In genomic region chr20:51484141-51484815, GRCh38 we compare ENCODE assay signal across 18 cellular contexts. TPM values are rescaled to one million over a fixed set of nuclear protein-coding genes. Genes with fewer than 3 reads are reported as not detected.
DNase-seq lines count a peak whose midpoint lies in the region; ATAC-seq and TF ChIP-seq lines count a peak whose summit lies in the region.
"Had no signal": no experiment of that assay in that cellular context is flagged by ENCODE, and none has a peak within 500 bp of the region (broad histone marks: within the 10 kb centered on the region; RNA-seq: fewer than 3 reads in every experiment).

No MANE protein-coding gene starts in this region.

- H3K27ac Mint-ChIP-seq in CD8-positive, alpha-beta T cell: peak overlapping the region; percentile 79
- peak overlapping the region; percentile 72 for H3K27ac Mint-ChIP-seq in activated CD8-positive, alpha-beta T cell treated with anti-CD3 and anti-CD28 coated beads, Interleukin-2, amount 10 ng/mL, durations not matched to agents 7 days and 5 days
- H3K27ac Mint-ChIP-seq: B cell had no signal

- POLR2A ChIA-PET in CD8-positive, alpha-beta T cell (lab: Charles Lee): interaction anchor here (0.5 kb wide), 1 partner anchor 154 kb away, joined by 3 read pairs; no protein-coding TSS in a partner anchor
- POLR2A ChIA-PET in activated CD8-positive, alpha-beta T cell treated with anti-CD3 and anti-CD28 coated beads, Interleukin-2, amount 10 ng/mL, durations not matched to agents 7 days and 5 days (lab: Charles Lee): interaction anchor here (0.8 kb wide), 1 partner anchor 12 kb away, joined by 5 read pairs; no protein-coding TSS in a partner anchor

- no peak overlapping the region for H3K27ac ChIP-seq in CD8-positive, alpha-beta T cell (ENCODE audit: low read depth, low read length)
- H3K27ac ChIP-seq: esophagus muscularis mucosa, heart left ventricle, HL-60, pancreas, Peyer's patch, WERI-Rb-1 had no signal

- H3K27me3 ChIP-seq in CD8-positive, alpha-beta T cell (ENCODE audit: insufficient read depth, low read length): no peaks in the 10 kb centered on the region
- H3K27me3 ChIP-seq: esophagus muscularis mucosa, heart left ventricle, pancreas, Peyer's patch had no signal

- H3K4me1 Mint-ChIP-seq in CD8-positive, alpha-beta T cell (ENCODE audit: low read depth): peaks cover 63% of the 10 kb centered on the region
- peaks cover 87% of the 10 kb centered on the region for H3K4me1 Mint-ChIP-seq in activated CD8-positive, alpha-beta T cell treated with anti-CD3 and anti-CD28 coated beads, Interleukin-2, amount 10 ng/mL, durations not matched to agents 7 days and 5 days (ENCODE audit: low read depth)

- no peak for TF ChIP-seq CTCF in CD8-positive, alpha-beta T cell (IDR thresholded peaks at IDR 0.05)

- no peaks in the 10 kb centered on the region for H3K9me3 ChIP-seq in CD8-positive, alpha-beta T cell (ENCODE audit: low read length)
- H3K9me3 ChIP-seq: esophagus muscularis mucosa, heart left ventricle, pancreas, Peyer's patch had no signal

- no peak overlapping the region for H3K4me3 ChIP-seq in CD8-positive, alpha-beta T cell (ENCODE audit: low read depth, low read length)
- H3K4me3 ChIP-seq: esophagus muscularis mucosa, heart left ventricle, pancreas, Peyer's patch had no signal

- ATAC-seq in CD8-positive, alpha-beta T cell: no peak
- ATAC-seq in activated CD8-positive, alpha-beta T cell treated with anti-CD3 and anti-CD28 coated beads, Interleukin-2, amount 10 ng/mL, durations not matched to agents 7 days and 5 days: no peak
- ATAC-seq in HG03159 (IDR thresholded peaks at IDR 0.05; ENCODE audit: unreplicated experiment) (no peak), HG02970 (IDR thresholded peaks at IDR 0.05; ENCODE audit: low FRiP score, unreplicated experiment) (no peak)
- ATAC-seq: heart left ventricle, pancreas had no signal

- H3K9me3 Mint-ChIP-seq in CD8-positive, alpha-beta T cell: no peaks in the 10 kb centered on the region
- no peaks in the 10 kb centered on the region for H3K9me3 Mint-ChIP-seq in activated CD8-positive, alpha-beta T cell treated with anti-CD3 and anti-CD28 coated beads, Interleukin-2, amount 10 ng/mL, durations not matched to agents 7 days and 5 days (ENCODE audit: insufficient read depth)

- no peaks in the 10 kb centered on the region for H3K27me3 Mint-ChIP-seq in CD8-positive, alpha-beta T cell (ENCODE audit: low read depth)
- no peaks in the 10 kb centered on the region for H3K27me3 Mint-ChIP-seq in activated CD8-positive, alpha-beta T cell treated with anti-CD3 and anti-CD28 coated beads, Interleukin-2, amount 10 ng/mL, durations not matched to agents 7 days and 5 days (ENCODE audit: low read depth)
- H3K27me3 Mint-ChIP-seq: B cell had no signal

- peaks cover 26% of the 10 kb centered on the region for H3K4me1 ChIP-seq in CD8-positive, alpha-beta T cell (ENCODE audit: insufficient read depth, low read length)
- H3K4me1 ChIP-seq: pancreas had no signal

- H3K4me3 Mint-ChIP-seq in CD8-positive, alpha-beta T cell: no peak overlapping the region
- H3K4me3 Mint-ChIP-seq in activated CD8-positive, alpha-beta T cell treated with anti-CD3 and anti-CD28 coated beads, Interleukin-2, amount 10 ng/mL, durations not matched to agents 7 days and 5 days: no peak overlapping the region
- H3K4me3 Mint-ChIP-seq: B cell had no signal

- H3K36me3 ChIP-seq in CD8-positive, alpha-beta T cell (ENCODE audit: insufficient read depth, low read length): peaks cover 7% of the 10 kb centered on the region
- H3K36me3 ChIP-seq: esophagus muscularis mucosa, pancreas, Peyer's patch, WERI-Rb-1 had no signal

- CTCF ChIA-PET in CD8-positive, alpha-beta T cell (lab: Charles Lee): no interaction called here
- CTCF ChIA-PET in activated CD8-positive, alpha-beta T cell treated with anti-CD3 and anti-CD28 coated beads, Interleukin-2, amount 10 ng/mL, durations not matched to agents 7 days and 5 days (lab: Charles Lee): no interaction called here

- peaks cover 58% of the 10 kb centered on the region for H3K36me3 Mint-ChIP-seq in CD8-positive, alpha-beta T cell
- peaks cover 72% of the 10 kb centered on the region for H3K36me3 Mint-ChIP-seq in activated CD8-positive, alpha-beta T cell treated with anti-CD3 and anti-CD28 coated beads, Interleukin-2, amount 10 ng/mL, durations not matched to agents 7 days and 5 days (ENCODE audit: low read depth)

- DNase-seq in AG20443 (ENCODE audit: low spot score): peak; percentile 46
- no peak for DNase-seq in CD8-positive, alpha-beta T cell
- no peak for DNase-seq in activated CD8-positive, alpha-beta T cell treated with anti-CD3 and anti-CD28 coated beads, Interleukin-2, amount 10 ng/mL, durations not matched to agents 7 days and 5 days
- peak; percentile 78 for DNase-seq in mesenteric fat pad (ENCODE audit: low spot score)
- DNase-seq in mucosa of gallbladder (ENCODE audit: low spot score): no peak
- no peak for DNase-seq in DMS53 (lab: John Stamatoyannopoulos, UW)
- DNase-seq: cortex of kidney, NCI-H1694, NCI-H510A, pancreas, Peyer's patch, WERI-Rb-1 had no signal

- intact Hi-C loops in CD8-positive, alpha-beta T cell (cut with DNase I, micrococcal nuclease): no loop called here

RNA-seq across cellular contexts. Expression of gene NFATC2, which starts 58.2 kb away (rescaled TPM):
- 10 to 100 TPM; 32.6 to 34.9 TPM for total RNA-seq in CD8-positive, alpha-beta T cell
- total RNA-seq in activated CD8-positive, alpha-beta T cell treated with anti-CD3 and anti-CD28 coated beads, Interleukin-2, amount 10 ng/mL, durations not matched to agents 7 days and 5 days: 10 to 100 TPM; 53.5 to 55.8 TPM
- total RNA-seq in mesenteric fat pad: 9.3 TPM
- total RNA-seq in mucosa of gallbladder: 11.4 TPM

Comparison
In these comparisons a context has a peak if more than half of its experiments do, and no peak if none do; other contexts are left out.
1. DNase-seq: peak in AG20443 (single experiment) and mesenteric fat pad (single experiment); none in CD8-positive, alpha-beta T cell (0 of 7), activated CD8-positive, alpha-beta T cell treated with anti-CD3 and anti-CD28 coated beads, Interleukin-2, amount 10 ng/mL, durations not matched to agents 7 days and 5 days (single experiment), mucosa of gallbladder (single experiment) and DMS53 (single experiment).